1 cellular context compared by ENCODE assay signal in the genomic region with DNA sequence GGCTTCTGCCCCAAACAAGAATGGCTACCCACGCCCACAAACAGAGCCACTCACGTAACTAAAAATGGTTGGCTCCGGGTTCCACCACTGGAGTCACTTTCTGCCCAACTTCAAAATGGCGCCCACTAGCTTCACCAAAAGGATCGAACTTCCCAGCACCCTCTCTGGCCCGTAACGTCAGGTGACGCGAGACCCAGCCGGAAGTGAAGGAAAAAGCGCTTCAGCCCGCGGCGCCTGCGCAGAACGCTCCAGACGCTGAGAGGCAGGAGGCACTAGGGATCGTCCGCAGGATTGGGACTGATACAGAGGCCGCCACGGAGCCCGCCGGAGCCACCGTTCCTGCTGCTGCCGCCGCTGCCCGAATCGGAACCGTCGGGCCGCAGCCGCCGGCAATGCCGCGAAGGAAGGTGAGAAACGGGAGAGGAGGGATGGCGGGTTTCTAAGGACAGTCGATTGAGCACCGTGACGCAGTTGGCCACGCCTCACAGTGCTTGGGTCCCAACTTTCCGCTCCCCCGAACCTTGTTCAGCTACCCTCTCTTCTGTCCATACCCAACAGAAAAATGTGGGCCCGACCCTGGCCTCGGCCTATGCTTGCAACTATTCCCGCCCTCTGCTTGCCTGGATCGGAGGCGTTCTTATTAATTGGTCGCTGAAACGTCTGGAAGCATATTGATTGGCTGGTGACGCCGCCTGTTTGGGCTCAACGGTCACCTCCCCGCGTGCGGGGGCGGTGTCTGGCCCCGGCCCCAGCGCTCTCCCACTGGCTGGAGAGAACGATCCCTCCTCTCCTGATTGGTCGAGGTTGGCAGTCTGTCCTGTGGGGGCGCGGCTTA.
A peak's percentile ranks its signal among the peaks of the same experiment; 100 is the strongest.
TF ChIP-seq lines count a peak whose summit lies in the region.

A gene (plus strand): TSS at position 239 of the 835 bp plus-strand sequence. CDS start 154 bp downstream, at position 393.

TF ChIP-seq in WTC11, 78 proteins besides CTCF, POLR2A, EP300 and RAD21 (continued from another document):
- TF ChIP-seq, protein P1, sequence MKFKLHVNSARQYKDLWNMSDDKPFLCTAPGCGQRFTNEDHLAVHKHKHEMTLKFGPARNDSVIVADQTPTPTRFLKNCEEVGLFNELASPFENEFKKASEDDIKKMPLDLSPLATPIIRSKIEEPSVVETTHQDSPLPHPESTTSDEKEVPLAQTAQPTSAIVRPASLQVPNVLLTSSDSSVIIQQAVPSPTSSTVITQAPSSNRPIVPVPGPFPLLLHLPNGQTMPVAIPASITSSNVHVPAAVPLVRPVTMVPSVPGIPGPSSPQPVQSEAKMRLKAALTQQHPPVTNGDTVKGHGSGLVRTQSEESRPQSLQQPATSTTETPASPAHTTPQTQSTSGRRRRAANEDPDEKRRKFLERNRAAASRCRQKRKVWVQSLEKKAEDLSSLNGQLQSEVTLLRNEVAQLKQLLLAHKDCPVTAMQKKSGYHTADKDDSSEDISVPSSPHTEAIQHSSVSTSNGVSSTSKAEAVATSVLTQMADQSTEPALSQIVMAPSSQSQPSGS (CRISPR knock-in tag; IDR thresholded peaks at IDR 0.05; ENCODE audit: borderline replicate concordance, low read depth), result peak; percentile 23; the same call in 1 of the 2 replicates
- TF ChIP-seq, protein P2, sequence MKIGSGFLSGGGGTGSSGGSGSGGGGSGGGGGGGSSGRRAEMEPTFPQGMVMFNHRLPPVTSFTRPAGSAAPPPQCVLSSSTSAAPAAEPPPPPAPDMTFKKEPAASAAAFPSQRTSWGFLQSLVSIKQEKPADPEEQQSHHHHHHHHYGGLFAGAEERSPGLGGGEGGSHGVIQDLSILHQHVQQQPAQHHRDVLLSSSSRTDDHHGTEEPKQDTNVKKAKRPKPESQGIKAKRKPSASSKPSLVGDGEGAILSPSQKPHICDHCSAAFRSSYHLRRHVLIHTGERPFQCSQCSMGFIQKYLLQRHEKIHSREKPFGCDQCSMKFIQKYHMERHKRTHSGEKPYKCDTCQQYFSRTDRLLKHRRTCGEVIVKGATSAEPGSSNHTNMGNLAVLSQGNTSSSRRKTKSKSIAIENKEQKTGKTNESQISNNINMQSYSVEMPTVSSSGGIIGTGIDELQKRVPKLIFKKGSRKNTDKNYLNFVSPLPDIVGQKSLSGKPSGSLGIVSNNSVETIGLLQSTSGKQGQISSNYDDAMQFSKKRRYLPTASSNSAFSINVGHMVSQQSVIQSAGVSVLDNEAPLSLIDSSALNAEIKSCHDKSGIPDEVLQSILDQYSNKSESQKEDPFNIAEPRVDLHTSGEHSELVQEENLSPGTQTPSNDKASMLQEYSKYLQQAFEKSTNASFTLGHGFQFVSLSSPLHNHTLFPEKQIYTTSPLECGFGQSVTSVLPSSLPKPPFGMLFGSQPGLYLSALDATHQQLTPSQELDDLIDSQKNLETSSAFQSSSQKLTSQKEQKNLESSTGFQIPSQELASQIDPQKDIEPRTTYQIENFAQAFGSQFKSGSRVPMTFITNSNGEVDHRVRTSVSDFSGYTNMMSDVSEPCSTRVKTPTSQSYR (CRISPR knock-in tag; IDR thresholded peaks at IDR 0.05), result 0 out of 2 replicates have a peak, but pooled peaks have one; percentile 30
- TF ChIP-seq, protein P3, sequence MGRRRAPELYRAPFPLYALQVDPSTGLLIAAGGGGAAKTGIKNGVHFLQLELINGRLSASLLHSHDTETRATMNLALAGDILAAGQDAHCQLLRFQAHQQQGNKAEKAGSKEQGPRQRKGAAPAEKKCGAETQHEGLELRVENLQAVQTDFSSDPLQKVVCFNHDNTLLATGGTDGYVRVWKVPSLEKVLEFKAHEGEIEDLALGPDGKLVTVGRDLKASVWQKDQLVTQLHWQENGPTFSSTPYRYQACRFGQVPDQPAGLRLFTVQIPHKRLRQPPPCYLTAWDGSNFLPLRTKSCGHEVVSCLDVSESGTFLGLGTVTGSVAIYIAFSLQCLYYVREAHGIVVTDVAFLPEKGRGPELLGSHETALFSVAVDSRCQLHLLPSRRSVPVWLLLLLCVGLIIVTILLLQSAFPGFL (CRISPR knock-in tag; IDR thresholded peaks at IDR 0.05; ENCODE audit: borderline replicate concordance), result peak; percentile 90; the same call in 1 of the 2 replicates
- TF ChIP-seq ESRRA (CRISPR knock-in tag; IDR thresholded peaks at IDR 0.05; ENCODE audit: borderline replicate concordance) (peak; percentile 75; the same call in 1 of the 2 replicates), RORB (CRISPR knock-in tag; IDR thresholded peaks at IDR 0.05) (no peak), NFATC4 (CRISPR knock-in tag; IDR thresholded peaks at IDR 0.05) (0 out of 2 replicates have a peak, but pooled peaks have one; percentile 9), GABPB1 (CRISPR knock-in tag; IDR thresholded peaks at IDR 0.05) (peak; percentile 81), FOXP1 (CRISPR knock-in tag; IDR thresholded peaks at IDR 0.05; ENCODE audit: borderline replicate concordance) (peak; percentile 69; the same call in 1 of the 2 replicates), ZNF416 (CRISPR knock-in tag; IDR thresholded peaks at IDR 0.05) (peak; percentile 69; the same call in 1 of the 2 replicates)
- TF ChIP-seq, protein P4, sequence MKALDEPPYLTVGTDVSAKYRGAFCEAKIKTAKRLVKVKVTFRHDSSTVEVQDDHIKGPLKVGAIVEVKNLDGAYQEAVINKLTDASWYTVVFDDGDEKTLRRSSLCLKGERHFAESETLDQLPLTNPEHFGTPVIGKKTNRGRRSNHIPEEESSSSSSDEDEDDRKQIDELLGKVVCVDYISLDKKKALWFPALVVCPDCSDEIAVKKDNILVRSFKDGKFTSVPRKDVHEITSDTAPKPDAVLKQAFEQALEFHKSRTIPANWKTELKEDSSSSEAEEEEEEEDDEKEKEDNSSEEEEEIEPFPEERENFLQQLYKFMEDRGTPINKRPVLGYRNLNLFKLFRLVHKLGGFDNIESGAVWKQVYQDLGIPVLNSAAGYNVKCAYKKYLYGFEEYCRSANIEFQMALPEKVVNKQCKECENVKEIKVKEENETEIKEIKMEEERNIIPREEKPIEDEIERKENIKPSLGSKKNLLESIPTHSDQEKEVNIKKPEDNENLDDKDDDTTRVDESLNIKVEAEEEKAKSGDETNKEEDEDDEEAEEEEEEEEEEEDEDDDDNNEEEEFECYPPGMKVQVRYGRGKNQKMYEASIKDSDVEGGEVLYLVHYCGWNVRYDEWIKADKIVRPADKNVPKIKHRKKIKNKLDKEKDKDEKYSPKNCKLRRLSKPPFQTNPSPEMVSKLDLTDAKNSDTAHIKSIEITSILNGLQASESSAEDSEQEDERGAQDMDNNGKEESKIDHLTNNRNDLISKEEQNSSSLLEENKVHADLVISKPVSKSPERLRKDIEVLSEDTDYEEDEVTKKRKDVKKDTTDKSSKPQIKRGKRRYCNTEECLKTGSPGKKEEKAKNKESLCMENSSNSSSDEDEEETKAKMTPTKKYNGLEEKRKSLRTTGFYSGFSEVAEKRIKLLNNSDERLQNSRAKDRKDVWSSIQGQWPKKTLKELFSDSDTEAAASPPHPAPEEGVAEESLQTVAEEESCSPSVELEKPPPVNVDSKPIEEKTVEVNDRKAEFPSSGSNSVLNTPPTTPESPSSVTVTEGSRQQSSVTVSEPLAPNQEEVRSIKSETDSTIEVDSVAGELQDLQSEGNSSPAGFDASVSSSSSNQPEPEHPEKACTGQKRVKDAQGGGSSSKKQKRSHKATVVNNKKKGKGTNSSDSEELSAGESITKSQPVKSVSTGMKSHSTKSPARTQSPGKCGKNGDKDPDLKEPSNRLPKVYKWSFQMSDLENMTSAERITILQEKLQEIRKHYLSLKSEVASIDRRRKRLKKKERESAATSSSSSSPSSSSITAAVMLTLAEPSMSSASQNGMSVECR (CRISPR knock-in tag; IDR thresholded peaks at IDR 0.05; ENCODE audit: borderline replicate concordance), result peak; percentile 79; the same call in 1 of the 2 replicates
- TF ChIP-seq, protein P5, sequence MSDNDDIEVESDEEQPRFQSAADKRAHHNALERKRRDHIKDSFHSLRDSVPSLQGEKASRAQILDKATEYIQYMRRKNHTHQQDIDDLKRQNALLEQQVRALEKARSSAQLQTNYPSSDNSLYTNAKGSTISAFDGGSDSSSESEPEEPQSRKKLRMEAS (CRISPR knock-in tag; IDR thresholded peaks at IDR 0.05), result no peak
- TF ChIP-seq, protein P6, sequence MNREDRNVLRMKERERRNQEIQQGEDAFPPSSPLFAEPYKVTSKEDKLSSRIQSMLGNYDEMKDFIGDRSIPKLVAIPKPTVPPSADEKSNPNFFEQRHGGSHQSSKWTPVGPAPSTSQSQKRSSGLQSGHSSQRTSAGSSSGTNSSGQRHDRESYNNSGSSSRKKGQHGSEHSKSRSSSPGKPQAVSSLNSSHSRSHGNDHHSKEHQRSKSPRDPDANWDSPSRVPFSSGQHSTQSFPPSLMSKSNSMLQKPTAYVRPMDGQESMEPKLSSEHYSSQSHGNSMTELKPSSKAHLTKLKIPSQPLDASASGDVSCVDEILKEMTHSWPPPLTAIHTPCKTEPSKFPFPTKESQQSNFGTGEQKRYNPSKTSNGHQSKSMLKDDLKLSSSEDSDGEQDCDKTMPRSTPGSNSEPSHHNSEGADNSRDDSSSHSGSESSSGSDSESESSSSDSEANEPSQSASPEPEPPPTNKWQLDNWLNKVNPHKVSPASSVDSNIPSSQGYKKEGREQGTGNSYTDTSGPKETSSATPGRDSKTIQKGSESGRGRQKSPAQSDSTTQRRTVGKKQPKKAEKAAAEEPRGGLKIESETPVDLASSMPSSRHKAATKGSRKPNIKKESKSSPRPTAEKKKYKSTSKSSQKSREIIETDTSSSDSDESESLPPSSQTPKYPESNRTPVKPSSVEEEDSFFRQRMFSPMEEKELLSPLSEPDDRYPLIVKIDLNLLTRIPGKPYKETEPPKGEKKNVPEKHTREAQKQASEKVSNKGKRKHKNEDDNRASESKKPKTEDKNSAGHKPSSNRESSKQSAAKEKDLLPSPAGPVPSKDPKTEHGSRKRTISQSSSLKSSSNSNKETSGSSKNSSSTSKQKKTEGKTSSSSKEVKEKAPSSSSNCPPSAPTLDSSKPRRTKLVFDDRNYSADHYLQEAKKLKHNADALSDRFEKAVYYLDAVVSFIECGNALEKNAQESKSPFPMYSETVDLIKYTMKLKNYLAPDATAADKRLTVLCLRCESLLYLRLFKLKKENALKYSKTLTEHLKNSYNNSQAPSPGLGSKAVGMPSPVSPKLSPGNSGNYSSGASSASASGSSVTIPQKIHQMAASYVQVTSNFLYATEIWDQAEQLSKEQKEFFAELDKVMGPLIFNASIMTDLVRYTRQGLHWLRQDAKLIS (CRISPR knock-in tag; IDR thresholded peaks at IDR 0.05; ENCODE audit: borderline replicate concordance), result 0 out of 2 replicates have a peak, but pooled peaks have one; percentile 47
- TF ChIP-seq, protein P7, sequence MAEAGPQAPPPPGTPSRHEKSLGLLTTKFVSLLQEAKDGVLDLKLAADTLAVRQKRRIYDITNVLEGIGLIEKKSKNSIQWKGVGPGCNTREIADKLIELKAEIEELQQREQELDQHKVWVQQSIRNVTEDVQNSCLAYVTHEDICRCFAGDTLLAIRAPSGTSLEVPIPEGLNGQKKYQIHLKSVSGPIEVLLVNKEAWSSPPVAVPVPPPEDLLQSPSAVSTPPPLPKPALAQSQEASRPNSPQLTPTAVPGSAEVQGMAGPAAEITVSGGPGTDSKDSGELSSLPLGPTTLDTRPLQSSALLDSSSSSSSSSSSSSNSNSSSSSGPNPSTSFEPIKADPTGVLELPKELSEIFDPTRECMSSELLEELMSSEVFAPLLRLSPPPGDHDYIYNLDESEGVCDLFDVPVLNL (CRISPR knock-in tag; IDR thresholded peaks at IDR 0.05; ENCODE audit: borderline replicate concordance, low read depth), result no peak
- TF ChIP-seq, protein P8, sequence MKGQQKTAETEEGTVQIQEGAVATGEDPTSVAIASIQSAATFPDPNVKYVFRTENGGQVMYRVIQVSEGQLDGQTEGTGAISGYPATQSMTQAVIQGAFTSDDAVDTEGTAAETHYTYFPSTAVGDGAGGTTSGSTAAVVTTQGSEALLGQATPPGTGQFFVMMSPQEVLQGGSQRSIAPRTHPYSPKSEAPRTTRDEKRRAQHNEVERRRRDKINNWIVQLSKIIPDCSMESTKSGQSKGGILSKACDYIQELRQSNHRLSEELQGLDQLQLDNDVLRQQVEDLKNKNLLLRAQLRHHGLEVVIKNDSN (CRISPR knock-in tag; IDR thresholded peaks at IDR 0.05), result peak; percentile 95
- TF ChIP-seq, protein P9, sequence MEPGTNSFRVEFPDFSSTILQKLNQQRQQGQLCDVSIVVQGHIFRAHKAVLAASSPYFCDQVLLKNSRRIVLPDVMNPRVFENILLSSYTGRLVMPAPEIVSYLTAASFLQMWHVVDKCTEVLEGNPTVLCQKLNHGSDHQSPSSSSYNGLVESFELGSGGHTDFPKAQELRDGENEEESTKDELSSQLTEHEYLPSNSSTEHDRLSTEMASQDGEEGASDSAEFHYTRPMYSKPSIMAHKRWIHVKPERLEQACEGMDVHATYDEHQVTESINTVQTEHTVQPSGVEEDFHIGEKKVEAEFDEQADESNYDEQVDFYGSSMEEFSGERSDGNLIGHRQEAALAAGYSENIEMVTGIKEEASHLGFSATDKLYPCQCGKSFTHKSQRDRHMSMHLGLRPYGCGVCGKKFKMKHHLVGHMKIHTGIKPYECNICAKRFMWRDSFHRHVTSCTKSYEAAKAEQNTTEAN (CRISPR knock-in tag; IDR thresholded peaks at IDR 0.05), result peak; percentile 59; the same call in 1 of the 2 replicates
